Comparison of ENCODE assay signal across 21 cellular contexts in the genomic region with DNA sequence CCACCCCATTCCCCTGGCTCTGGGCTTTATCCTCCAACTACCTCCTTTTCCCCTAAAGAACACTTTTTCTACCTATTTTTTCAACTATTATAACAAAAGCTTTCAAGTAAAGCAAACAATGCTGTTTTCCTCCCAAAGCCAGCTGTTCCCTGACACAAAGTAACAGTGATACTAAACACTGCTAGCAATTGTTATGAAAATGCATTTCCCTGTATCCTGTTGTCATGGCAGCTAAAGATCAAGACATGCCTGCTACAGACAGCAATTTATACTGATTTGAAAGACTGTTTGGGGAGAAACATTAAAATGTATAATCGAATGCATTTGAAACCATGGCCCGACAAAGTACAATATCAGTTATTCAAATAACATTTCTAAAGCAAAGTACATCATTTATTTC.
DNase-seq lines count a peak whose midpoint lies in the region; ATAC-seq and TF ChIP-seq lines count a peak whose summit lies in the region.
"Had no signal": no experiment of that assay in that cellular context is flagged by ENCODE, and none has a peak within 500 bp of the region (broad histone marks: within the 10 kb centered on the region; RNA-seq: fewer than 3 reads in every experiment).

No MANE protein-coding gene starts in this region.

- ATAC-seq in GM21367 (IDR thresholded peaks at IDR 0.05; ENCODE audit: unreplicated experiment): no peak
- ATAC-seq in GM19023 (IDR thresholded peaks at IDR 0.05; ENCODE audit: unreplicated experiment): no peak
- ATAC-seq: GM12878 had no signal

- H3K36me3 ChIP-seq in NT2/D1 (ENCODE audit: insufficient read depth, insufficient read length, low read length): no peaks in the 10 kb centered on the region
- no peaks in the 10 kb centered on the region for H3K36me3 ChIP-seq in neural progenitor cell
- H3K36me3 ChIP-seq: BLaER1 treated with 17β-estradiol and CSF1 and Interleukin-3, amounts not matched to agents 10 nM and 100 nM had no signal

- no peaks in the 10 kb centered on the region for H3K27me3 ChIP-seq in NT2/D1 (ENCODE audit: insufficient read depth, insufficient read length)
- H3K27me3 ChIP-seq in neural progenitor cell: no peaks in the 10 kb centered on the region
- H3K27me3 ChIP-seq: BLaER1 treated with 17β-estradiol and CSF1 and Interleukin-3, amounts not matched to agents 10 nM and 100 nM had no signal

- no peak overlapping the region for H3K9ac ChIP-seq in NT2/D1 (ENCODE audit: insufficient read length, low read depth)
- no peak overlapping the region for H3K9ac ChIP-seq in neural progenitor cell
- H3K9ac ChIP-seq: BLaER1 treated with 17β-estradiol and CSF1 and Interleukin-3, amounts not matched to agents 10 nM and 100 nM; GM23248 had no signal

- H3K9me3 ChIP-seq in NT2/D1 (ENCODE audit: insufficient read depth, low read length) (no peaks in the 10 kb centered on the region), neural progenitor cell (ENCODE audit: low read depth) (no peaks in the 10 kb centered on the region)
- H3K9me3 ChIP-seq: BLaER1 treated with 17β-estradiol and CSF1 and Interleukin-3, amounts not matched to agents 10 nM and 100 nM had no signal

- TF ChIP-seq CTCF in neural progenitor cell (IDR thresholded peaks at IDR 0.05): no peak

- H3K4me1 ChIP-seq in NT2/D1 (ENCODE audit: insufficient read depth, insufficient read length) (peaks cover 2% of the 10 kb centered on the region), neural progenitor cell (peaks cover 50% of the 10 kb centered on the region)

- no peaks in the 10 kb centered on the region for H3K79me2 ChIP-seq in neural progenitor cell (ENCODE audit: low read depth)

- no peak overlapping the region for H3K27ac ChIP-seq in neural progenitor cell
- H3K27ac ChIP-seq: BLaER1 treated with 17β-estradiol and CSF1 and Interleukin-3, amounts not matched to agents 10 nM and 100 nM; GM23248; RWPE1 had no signal

- H3K27ac Mint-ChIP-seq in neural progenitor cell: peak overlapping the region; percentile 98
- H3K27ac Mint-ChIP-seq: CD8-positive, alpha-beta memory T cell had no signal

- no peak overlapping the region for H3K4me3 Mint-ChIP-seq in neural progenitor cell
- H3K4me3 Mint-ChIP-seq: CD8-positive, alpha-beta memory T cell had no signal

- H3F3A ChIP-seq in neural progenitor cell (ENCODE audit: low read depth): peaks cover 37% of the 10 kb centered on the region

- H3K9me3 Mint-ChIP-seq in neural progenitor cell: peaks cover 7% of the 10 kb centered on the region
- H3K9me3 Mint-ChIP-seq: CD8-positive, alpha-beta memory T cell had no signal

- DNase-seq in NCI-H748 (lab: John Stamatoyannopoulos, UW; ENCODE audit: unreplicated experiment) (peak; percentile 32), NCI-H748 treated with DMSO at 0.1 percent for 48 hours (lab: John Stamatoyannopoulos, UW) (no peak), NT2/D1 (ENCODE audit: low read depth, low spot score) (peak; percentile 15), foreskin melanocyte (peak; percentile 9), neural progenitor cell (ENCODE audit: low spot score) (peak; percentile 9), NCI-H345 (lab: John Stamatoyannopoulos, UW) (no peak)
- DNase-seq: CD8-positive, alpha-beta memory T cell; GDM1; GM23248; IMR-90; Karpas-422; MM.1S; NCI-H1105; NCI-H1694; NCI-H2107; NCI-H510A had no signal

- no peak overlapping the region for H3K4me3 ChIP-seq in NT2/D1 (ENCODE audit: insufficient read length, low read depth)
- no peak overlapping the region for H3K4me3 ChIP-seq in neural progenitor cell
- H3K4me3 ChIP-seq: BLaER1 treated with 17β-estradiol and CSF1 and Interleukin-3, amounts not matched to agents 10 nM and 100 nM; GM12878; GM23248 had no signal

- H3K27me3 Mint-ChIP-seq in neural progenitor cell (ENCODE audit: insufficient read depth, low read depth): no peaks in the 10 kb centered on the region

- peaks cover 47% of the 10 kb centered on the region for H3K4me1 Mint-ChIP-seq in neural progenitor cell
- H3K4me1 Mint-ChIP-seq: CD8-positive, alpha-beta memory T cell had no signal

- H4K20me1 ChIP-seq in neural progenitor cell (ENCODE audit: low read depth): peaks cover 6% of the 10 kb centered on the region
- H4K20me1 ChIP-seq: BLaER1 treated with 17β-estradiol and CSF1 and Interleukin-3, amounts not matched to agents 10 nM and 100 nM had no signal

- H3K4me2 ChIP-seq in neural progenitor cell: peak overlapping the region; percentile 67
- H3K4me2 ChIP-seq: BLaER1 treated with 17β-estradiol and CSF1 and Interleukin-3, amounts not matched to agents 10 nM and 100 nM had no signal

- H3K36me3 Mint-ChIP-seq in neural progenitor cell: no peaks in the 10 kb centered on the region
- H3K36me3 Mint-ChIP-seq: CD8-positive, alpha-beta memory T cell had no signal

- no peak overlapping the region for H2AFZ ChIP-seq in neural progenitor cell (replicated peaks)
- H2AFZ ChIP-seq: GM23248 had no signal

Comparison
In these comparisons a context has a peak if more than half of its experiments do, and no peak if none do; other contexts are left out.
1. DNase-seq: peak in NCI-H748 (single experiment), NT2/D1 (single experiment), foreskin melanocyte (single experiment) and neural progenitor cell (single experiment); none in NCI-H748 treated with DMSO at 0.1 percent for 48 hours (single experiment) and NCI-H345 (single experiment).